Comparison of ENCODE assay signal across 32 cellular contexts in genomic region chr9:79469164-79469563, GRCh38.
"Had no signal": no experiment of that assay in that cellular context is flagged by ENCODE, and none has a peak within 500 bp of the region (broad histone marks: within the 10 kb centered on the region; RNA-seq: fewer than 3 reads in every experiment).

No MANE protein-coding gene starts in this region.

- H3K9me3 Mint-ChIP-seq: activated B cell treated with CpG ODN at 0.5 μM for 24 hours; activated CD4-positive, alpha-beta memory T cell treated with anti-CD3 and anti-CD28 coated beads for 36 hours; activated naive CD4-positive, alpha-beta T cell treated with anti-CD3 and anti-CD28 coated beads, Interleukin-2, amount 10 ng/mL, durations not matched to agents 7 days and 5 days; activated naive CD4-positive, alpha-beta T cell treated with anti-CD3 and anti-CD28 coated beads, Interleukin-2, amount 50 U/mL, for 72 hours; activated naive CD8-positive, alpha-beta T cell treated with anti-CD3 and anti-CD28 coated beads, Interleukin-2, amount 50 U/mL, for 24 hours; activated T-cell treated with anti-CD3 and anti-CD28 coated beads, Interleukin-2, amount 50 U/mL, for 24 hours; activated T-cell treated with anti-CD3 and anti-CD28 coated beads, Interleukin-2, amount 50 U/mL, for 72 hours; effector memory CD8-positive, alpha-beta T cell; T-helper 2 cell treated with Interferon-gamma antibody and Interleukin-4, amounts not matched to agents 5 μg/mL and 100 μg/mL, for 36 hours had no signal

- H3K27me3 Mint-ChIP-seq: activated B cell treated with CpG ODN at 0.5 μM for 24 hours; activated CD4-positive, alpha-beta memory T cell treated with anti-CD3 and anti-CD28 coated beads for 36 hours; activated naive CD4-positive, alpha-beta T cell treated with anti-CD3 and anti-CD28 coated beads, Interleukin-2, amount 10 ng/mL, durations not matched to agents 7 days and 5 days; activated naive CD8-positive, alpha-beta T cell treated with anti-CD3 and anti-CD28 coated beads, Interleukin-2, amount 50 U/mL, for 24 hours; activated T-cell treated with anti-CD3 and anti-CD28 coated beads, Interleukin-2, amount 50 U/mL, for 24 hours; effector memory CD8-positive, alpha-beta T cell; T-helper 17 cell had no signal

- ATAC-seq: activated CD4-positive, CD25-positive, alpha-beta regulatory T cell treated with anti-CD3 and anti-CD28 coated beads, Interleukin-2, amount 50 U/mL, for 24 hours; activated naive CD8-positive, alpha-beta T cell treated with anti-CD3 and anti-CD28 coated beads, Interleukin-2, amount 50 U/mL, for 24 hours; activated T-cell treated with anti-CD3 and anti-CD28 coated beads, Interleukin-2, amount 50 U/mL, for 72 hours; body of pancreas; effector memory CD8-positive, alpha-beta T cell; gastroesophageal sphincter; heart right ventricle; T-helper 17 cell had no signal

- FAIRE-seq: colon had no signal

- H3K27ac Mint-ChIP-seq: activated B cell treated with CpG ODN at 0.5 μM for 24 hours; activated CD4-positive, alpha-beta memory T cell treated with anti-CD3 and anti-CD28 coated beads for 36 hours; activated naive CD4-positive, alpha-beta T cell treated with anti-CD3 and anti-CD28 coated beads, Interleukin-2, amount 10 ng/mL, durations not matched to agents 7 days and 5 days; activated naive CD4-positive, alpha-beta T cell treated with anti-CD3 and anti-CD28 coated beads, Interleukin-2, amount 50 U/mL, for 72 hours; activated naive CD8-positive, alpha-beta T cell treated with anti-CD3 and anti-CD28 coated beads, Interleukin-2, amount 50 U/mL, for 24 hours; activated T-cell treated with anti-CD3 and anti-CD28 coated beads, Interleukin-2, amount 50 U/mL, for 24 hours; activated T-cell treated with anti-CD3 and anti-CD28 coated beads, Interleukin-2, amount 50 U/mL, for 72 hours; effector memory CD8-positive, alpha-beta T cell; T-helper 17 cell; T-helper 2 cell treated with Interferon-gamma antibody and Interleukin-4, amounts not matched to agents 5 μg/mL and 100 μg/mL, for 36 hours had no signal

- DNase-seq: activated B cell treated with CpG ODN at 0.5 μM for 24 hours; activated CD4-positive, alpha-beta memory T cell treated with anti-CD3 and anti-CD28 coated beads for 36 hours; activated CD4-positive, alpha-beta T cell treated with anti-CD3 and anti-CD28 coated beads, Interleukin-2, amount 50 U/mL, for 1 hour; activated CD8-positive, alpha-beta memory T cell treated with anti-CD3 and anti-CD28 coated beads for 24 hours; activated CD8-positive, alpha-beta memory T cell treated with anti-CD3 and anti-CD28 coated beads, Interleukin-2, amount 50 U/mL, for 4 hours; activated gamma-delta T cell; activated naive CD4-positive, alpha-beta T cell; activated naive CD4-positive, alpha-beta T cell treated with anti-CD3 and anti-CD28 coated beads, Interleukin-2, amount 10 ng/mL, durations not matched to agents 7 days and 5 days; activated naive CD8-positive, alpha-beta T cell treated with anti-CD3 and anti-CD28 coated beads, Interleukin-2, amount 50 U/mL, for 24 hours; activated T-cell treated with anti-CD3 and anti-CD28 coated beads for 4 hours; activated T-cell treated with anti-CD3 and anti-CD28 coated beads, Interleukin-2, amount 50 U/mL, for 24 hours; activated T-cell treated with anti-CD3 and anti-CD28 coated beads, Interleukin-2, amount 50 U/mL, for 72 hours; adrenal gland; amygdala; aorta; body of pancreas; caudate nucleus; cortex of kidney; dermis blood vessel endothelial cell; effector CD4-positive, alpha-beta T cell; effector memory CD8-positive, alpha-beta T cell; esophagus squamous epithelium; foreskin melanocyte; heart right ventricle; T-helper 17 cell; T1000; WERI-Rb-1 had no signal

- H3K36me3 Mint-ChIP-seq: activated naive CD4-positive, alpha-beta T cell treated with anti-CD3 and anti-CD28 coated beads, Interleukin-2, amount 10 ng/mL, durations not matched to agents 7 days and 5 days; activated naive CD4-positive, alpha-beta T cell treated with anti-CD3 and anti-CD28 coated beads, Interleukin-2, amount 50 U/mL, for 72 hours had no signal

- H3K4me3 Mint-ChIP-seq: activated B cell treated with CpG ODN at 0.5 μM for 24 hours; activated CD4-positive, alpha-beta memory T cell treated with anti-CD3 and anti-CD28 coated beads for 36 hours; activated naive CD4-positive, alpha-beta T cell treated with anti-CD3 and anti-CD28 coated beads, Interleukin-2, amount 10 ng/mL, durations not matched to agents 7 days and 5 days; activated naive CD8-positive, alpha-beta T cell treated with anti-CD3 and anti-CD28 coated beads, Interleukin-2, amount 50 U/mL, for 24 hours; activated T-cell treated with anti-CD3 and anti-CD28 coated beads, Interleukin-2, amount 50 U/mL, for 24 hours; activated T-cell treated with anti-CD3 and anti-CD28 coated beads, Interleukin-2, amount 50 U/mL, for 72 hours; effector memory CD8-positive, alpha-beta T cell; T-helper 17 cell; T-helper 2 cell treated with Interferon-gamma antibody and Interleukin-4, amounts not matched to agents 5 μg/mL and 100 μg/mL, for 36 hours had no signal

- H3K4me1 Mint-ChIP-seq: activated B cell treated with CpG ODN at 0.5 μM for 24 hours had no signal
